ENCODE assay signal across 20 cellular contexts in genomic region chr2:147483293-147483669, GRCh38.
"Had no signal": no experiment of that assay in that cellular context is flagged by ENCODE, and none has a peak within 500 bp of the region (broad histone marks: within the 10 kb centered on the region; RNA-seq: fewer than 3 reads in every experiment).

No MANE protein-coding gene starts in this region.

- H3K27me3 ChIP-seq: brain microvascular endothelial cell, ovary, sigmoid colon, transverse colon, vagina had no signal

- H3K36me3 Mint-ChIP-seq: activated naive CD8-positive, alpha-beta T cell treated with anti-CD3 and anti-CD28 coated beads for 36 hours; naive B cell; stimulated activated memory B cell treated with anti-CD40 and anti-IgM and Interleukin-4, amounts not matched to agents 10 μg/mL and 1 μg/mL and 100 μg/mL, for 72 hours had no signal

- H3K27ac ChIP-seq: brain microvascular endothelial cell, lower lobe of right lung, ovary, sigmoid colon, transverse colon, vagina had no signal

- H3K4me3 Mint-ChIP-seq: activated CD4-positive, alpha-beta T cell treated with anti-CD3 and anti-CD28 coated beads, Interleukin-2, amount 10 ng/mL, durations not matched to agents 24 days and 14 days; activated naive CD8-positive, alpha-beta T cell treated with anti-CD3 and anti-CD28 coated beads for 36 hours; dendritic cell treated with granulocyte-macrophage colony-stimulating factor and Interleukin-4, amounts not matched to agents 40 ng/mL and 50 ng/mL, for 4 days; naive B cell; stimulated activated memory B cell treated with anti-CD40 and anti-IgM and Interleukin-4, amounts not matched to agents 10 μg/mL and 1 μg/mL and 100 μg/mL, for 72 hours; T-helper 2 cell treated with Interferon-gamma antibody and Interleukin-4, amounts not matched to agents 5 μg/mL and 100 μg/mL, for 36 hours had no signal

- H3K27me3 Mint-ChIP-seq: activated CD4-positive, alpha-beta T cell treated with anti-CD3 and anti-CD28 coated beads, Interleukin-2, amount 10 ng/mL, durations not matched to agents 24 days and 14 days; activated naive CD8-positive, alpha-beta T cell treated with anti-CD3 and anti-CD28 coated beads for 36 hours; dendritic cell treated with granulocyte-macrophage colony-stimulating factor and Interleukin-4, amounts not matched to agents 40 ng/mL and 50 ng/mL, for 4 days; naive B cell; stimulated activated memory B cell treated with anti-CD40 and anti-IgM and Interleukin-4, amounts not matched to agents 10 μg/mL and 1 μg/mL and 100 μg/mL, for 72 hours had no signal

- H3K9me3 ChIP-seq: lower lobe of right lung, ovary, sigmoid colon, transverse colon, vagina had no signal

- DNase-seq: activated CD4-positive, alpha-beta T cell treated with anti-CD3 and anti-CD28 coated beads, Interleukin-2, amount 10 ng/mL, durations not matched to agents 24 days and 14 days; activated CD4-positive, CD25-positive, alpha-beta regulatory T cell; activated CD8-positive, alpha-beta memory T cell treated with anti-CD3 and anti-CD28 coated beads for 24 hours; activated naive CD8-positive, alpha-beta T cell treated with anti-CD3 and anti-CD28 coated beads for 36 hours; brain microvascular endothelial cell; cerebellar nuclear complex; hypothalamus; lower lobe of right lung; midbrain; naive B cell; ovary; sigmoid colon; stimulated activated CD4-positive, alpha-beta T cell treated with anti-CD3 and anti-CD28 coated beads, Interleukin-12 subunit alpha, Interleukin-12 subunit beta, amount 100 ng/mL, for 4 hours; stimulated activated CD4-positive, alpha-beta T cell treated with anti-CD3 and anti-CD28 coated beads, Interleukin-2, amount 100 ng/mL, for 24 hours; substantia nigra; transverse colon had no signal

- ATAC-seq: lower lobe of right lung; stimulated activated memory B cell treated with anti-CD40 and anti-IgM and Interleukin-4, amounts not matched to agents 10 μg/mL and 1 μg/mL and 100 μg/mL, for 72 hours had no signal

- H3K4me1 Mint-ChIP-seq: activated naive CD8-positive, alpha-beta T cell treated with anti-CD3 and anti-CD28 coated beads for 36 hours; naive B cell; stimulated activated memory B cell treated with anti-CD40 and anti-IgM and Interleukin-4, amounts not matched to agents 10 μg/mL and 1 μg/mL and 100 μg/mL, for 72 hours had no signal

- H3K4me1 ChIP-seq: lower lobe of right lung, transverse colon, vagina had no signal

- H3K27ac Mint-ChIP-seq: activated CD4-positive, alpha-beta T cell treated with anti-CD3 and anti-CD28 coated beads, Interleukin-2, amount 10 ng/mL, durations not matched to agents 24 days and 14 days; activated naive CD8-positive, alpha-beta T cell treated with anti-CD3 and anti-CD28 coated beads for 36 hours; dendritic cell treated with granulocyte-macrophage colony-stimulating factor and Interleukin-4, amounts not matched to agents 40 ng/mL and 50 ng/mL, for 4 days; stimulated activated memory B cell treated with anti-CD40 and anti-IgM and Interleukin-4, amounts not matched to agents 10 μg/mL and 1 μg/mL and 100 μg/mL, for 72 hours; T-helper 2 cell treated with Interferon-gamma antibody and Interleukin-4, amounts not matched to agents 5 μg/mL and 100 μg/mL, for 36 hours had no signal

- H3K4me3 ChIP-seq: lower lobe of right lung, ovary, sigmoid colon, transverse colon, vagina had no signal

- H3K36me3 ChIP-seq: brain microvascular endothelial cell, lower lobe of right lung, ovary, sigmoid colon, transverse colon, vagina had no signal

- H3K9me3 Mint-ChIP-seq: activated CD4-positive, alpha-beta T cell treated with anti-CD3 and anti-CD28 coated beads, Interleukin-2, amount 10 ng/mL, durations not matched to agents 24 days and 14 days; activated naive CD8-positive, alpha-beta T cell treated with anti-CD3 and anti-CD28 coated beads for 36 hours; dendritic cell treated with granulocyte-macrophage colony-stimulating factor and Interleukin-4, amounts not matched to agents 40 ng/mL and 50 ng/mL, for 4 days; naive B cell; stimulated activated memory B cell treated with anti-CD40 and anti-IgM and Interleukin-4, amounts not matched to agents 10 μg/mL and 1 μg/mL and 100 μg/mL, for 72 hours; T-helper 2 cell treated with Interferon-gamma antibody and Interleukin-4, amounts not matched to agents 5 μg/mL and 100 μg/mL, for 36 hours had no signal
